ENCODE assay signal across 2 cellular contexts in the genomic region with DNA sequence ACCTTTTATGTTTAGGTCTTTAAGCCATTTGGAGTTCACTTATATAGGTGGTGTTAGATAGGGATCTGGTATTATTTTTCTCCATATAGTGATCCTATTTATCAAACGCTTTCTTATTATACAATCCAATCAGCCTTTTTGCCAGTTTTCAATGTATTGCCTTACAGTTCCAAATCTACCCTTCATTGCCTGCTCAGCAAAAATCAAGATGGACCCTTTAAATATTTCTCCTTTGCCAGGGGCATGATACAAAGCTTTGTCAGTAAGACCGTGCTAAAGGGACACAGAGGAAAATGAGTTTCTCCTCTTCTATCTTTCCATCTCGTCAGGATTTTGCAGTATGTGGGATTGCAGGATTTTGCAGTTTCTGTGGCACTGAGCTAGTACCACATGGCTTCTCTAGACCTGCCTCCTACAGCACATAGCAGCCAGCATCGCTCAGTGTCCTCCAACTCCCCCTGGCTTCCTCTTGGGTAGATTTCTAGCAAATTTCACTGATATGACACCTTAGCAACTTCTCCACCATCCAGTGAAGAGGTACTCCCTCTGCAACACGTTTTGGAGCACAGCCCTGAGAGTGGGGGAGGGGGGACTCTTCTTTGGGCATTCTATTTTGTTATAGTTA.
TF ChIP-seq lines count a peak whose summit lies in the region.

No MANE protein-coding gene starts in this region.

TF ChIP-seq in GM23338, 12 proteins besides CTCF, POLR2A, EP300 and RAD21 (continued from another document and continues in another):
- TF ChIP-seq POLR2AphosphoS5 (IDR thresholded peaks at IDR 0.05; ENCODE audit: low read depth) (no peak), EZH2phosphoT487 (IDR thresholded peaks at IDR 0.05; ENCODE audit: unreplicated experiment) (no peak), JUNB (IDR thresholded peaks at IDR 0.05; ENCODE audit: unreplicated experiment) (no peak), EZH2 (IDR thresholded peaks at IDR 0.05; ENCODE audit: low read depth, unreplicated experiment) (no peak), NANOG (IDR thresholded peaks at IDR 0.05; ENCODE audit: borderline replicate concordance) (no peak)
- TF ChIP-seq, protein P1, sequence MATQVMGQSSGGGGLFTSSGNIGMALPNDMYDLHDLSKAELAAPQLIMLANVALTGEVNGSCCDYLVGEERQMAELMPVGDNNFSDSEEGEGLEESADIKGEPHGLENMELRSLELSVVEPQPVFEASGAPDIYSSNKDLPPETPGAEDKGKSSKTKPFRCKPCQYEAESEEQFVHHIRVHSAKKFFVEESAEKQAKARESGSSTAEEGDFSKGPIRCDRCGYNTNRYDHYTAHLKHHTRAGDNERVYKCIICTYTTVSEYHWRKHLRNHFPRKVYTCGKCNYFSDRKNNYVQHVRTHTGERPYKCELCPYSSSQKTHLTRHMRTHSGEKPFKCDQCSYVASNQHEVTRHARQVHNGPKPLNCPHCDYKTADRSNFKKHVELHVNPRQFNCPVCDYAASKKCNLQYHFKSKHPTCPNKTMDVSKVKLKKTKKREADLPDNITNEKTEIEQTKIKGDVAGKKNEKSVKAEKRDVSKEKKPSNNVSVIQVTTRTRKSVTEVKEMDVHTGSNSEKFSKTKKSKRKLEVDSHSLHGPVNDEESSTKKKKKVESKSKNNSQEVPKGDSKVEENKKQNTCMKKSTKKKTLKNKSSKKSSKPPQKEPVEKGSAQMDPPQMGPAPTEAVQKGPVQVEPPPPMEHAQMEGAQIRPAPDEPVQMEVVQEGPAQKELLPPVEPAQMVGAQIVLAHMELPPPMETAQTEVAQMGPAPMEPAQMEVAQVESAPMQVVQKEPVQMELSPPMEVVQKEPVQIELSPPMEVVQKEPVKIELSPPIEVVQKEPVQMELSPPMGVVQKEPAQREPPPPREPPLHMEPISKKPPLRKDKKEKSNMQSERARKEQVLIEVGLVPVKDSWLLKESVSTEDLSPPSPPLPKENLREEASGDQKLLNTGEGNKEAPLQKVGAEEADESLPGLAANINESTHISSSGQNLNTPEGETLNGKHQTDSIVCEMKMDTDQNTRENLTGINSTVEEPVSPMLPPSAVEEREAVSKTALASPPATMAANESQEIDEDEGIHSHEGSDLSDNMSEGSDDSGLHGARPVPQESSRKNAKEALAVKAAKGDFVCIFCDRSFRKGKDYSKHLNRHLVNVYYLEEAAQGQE (IDR thresholded peaks at IDR 0.05; ENCODE audit: unreplicated experiment) = no peak
- TF ChIP-seq, protein P2, sequence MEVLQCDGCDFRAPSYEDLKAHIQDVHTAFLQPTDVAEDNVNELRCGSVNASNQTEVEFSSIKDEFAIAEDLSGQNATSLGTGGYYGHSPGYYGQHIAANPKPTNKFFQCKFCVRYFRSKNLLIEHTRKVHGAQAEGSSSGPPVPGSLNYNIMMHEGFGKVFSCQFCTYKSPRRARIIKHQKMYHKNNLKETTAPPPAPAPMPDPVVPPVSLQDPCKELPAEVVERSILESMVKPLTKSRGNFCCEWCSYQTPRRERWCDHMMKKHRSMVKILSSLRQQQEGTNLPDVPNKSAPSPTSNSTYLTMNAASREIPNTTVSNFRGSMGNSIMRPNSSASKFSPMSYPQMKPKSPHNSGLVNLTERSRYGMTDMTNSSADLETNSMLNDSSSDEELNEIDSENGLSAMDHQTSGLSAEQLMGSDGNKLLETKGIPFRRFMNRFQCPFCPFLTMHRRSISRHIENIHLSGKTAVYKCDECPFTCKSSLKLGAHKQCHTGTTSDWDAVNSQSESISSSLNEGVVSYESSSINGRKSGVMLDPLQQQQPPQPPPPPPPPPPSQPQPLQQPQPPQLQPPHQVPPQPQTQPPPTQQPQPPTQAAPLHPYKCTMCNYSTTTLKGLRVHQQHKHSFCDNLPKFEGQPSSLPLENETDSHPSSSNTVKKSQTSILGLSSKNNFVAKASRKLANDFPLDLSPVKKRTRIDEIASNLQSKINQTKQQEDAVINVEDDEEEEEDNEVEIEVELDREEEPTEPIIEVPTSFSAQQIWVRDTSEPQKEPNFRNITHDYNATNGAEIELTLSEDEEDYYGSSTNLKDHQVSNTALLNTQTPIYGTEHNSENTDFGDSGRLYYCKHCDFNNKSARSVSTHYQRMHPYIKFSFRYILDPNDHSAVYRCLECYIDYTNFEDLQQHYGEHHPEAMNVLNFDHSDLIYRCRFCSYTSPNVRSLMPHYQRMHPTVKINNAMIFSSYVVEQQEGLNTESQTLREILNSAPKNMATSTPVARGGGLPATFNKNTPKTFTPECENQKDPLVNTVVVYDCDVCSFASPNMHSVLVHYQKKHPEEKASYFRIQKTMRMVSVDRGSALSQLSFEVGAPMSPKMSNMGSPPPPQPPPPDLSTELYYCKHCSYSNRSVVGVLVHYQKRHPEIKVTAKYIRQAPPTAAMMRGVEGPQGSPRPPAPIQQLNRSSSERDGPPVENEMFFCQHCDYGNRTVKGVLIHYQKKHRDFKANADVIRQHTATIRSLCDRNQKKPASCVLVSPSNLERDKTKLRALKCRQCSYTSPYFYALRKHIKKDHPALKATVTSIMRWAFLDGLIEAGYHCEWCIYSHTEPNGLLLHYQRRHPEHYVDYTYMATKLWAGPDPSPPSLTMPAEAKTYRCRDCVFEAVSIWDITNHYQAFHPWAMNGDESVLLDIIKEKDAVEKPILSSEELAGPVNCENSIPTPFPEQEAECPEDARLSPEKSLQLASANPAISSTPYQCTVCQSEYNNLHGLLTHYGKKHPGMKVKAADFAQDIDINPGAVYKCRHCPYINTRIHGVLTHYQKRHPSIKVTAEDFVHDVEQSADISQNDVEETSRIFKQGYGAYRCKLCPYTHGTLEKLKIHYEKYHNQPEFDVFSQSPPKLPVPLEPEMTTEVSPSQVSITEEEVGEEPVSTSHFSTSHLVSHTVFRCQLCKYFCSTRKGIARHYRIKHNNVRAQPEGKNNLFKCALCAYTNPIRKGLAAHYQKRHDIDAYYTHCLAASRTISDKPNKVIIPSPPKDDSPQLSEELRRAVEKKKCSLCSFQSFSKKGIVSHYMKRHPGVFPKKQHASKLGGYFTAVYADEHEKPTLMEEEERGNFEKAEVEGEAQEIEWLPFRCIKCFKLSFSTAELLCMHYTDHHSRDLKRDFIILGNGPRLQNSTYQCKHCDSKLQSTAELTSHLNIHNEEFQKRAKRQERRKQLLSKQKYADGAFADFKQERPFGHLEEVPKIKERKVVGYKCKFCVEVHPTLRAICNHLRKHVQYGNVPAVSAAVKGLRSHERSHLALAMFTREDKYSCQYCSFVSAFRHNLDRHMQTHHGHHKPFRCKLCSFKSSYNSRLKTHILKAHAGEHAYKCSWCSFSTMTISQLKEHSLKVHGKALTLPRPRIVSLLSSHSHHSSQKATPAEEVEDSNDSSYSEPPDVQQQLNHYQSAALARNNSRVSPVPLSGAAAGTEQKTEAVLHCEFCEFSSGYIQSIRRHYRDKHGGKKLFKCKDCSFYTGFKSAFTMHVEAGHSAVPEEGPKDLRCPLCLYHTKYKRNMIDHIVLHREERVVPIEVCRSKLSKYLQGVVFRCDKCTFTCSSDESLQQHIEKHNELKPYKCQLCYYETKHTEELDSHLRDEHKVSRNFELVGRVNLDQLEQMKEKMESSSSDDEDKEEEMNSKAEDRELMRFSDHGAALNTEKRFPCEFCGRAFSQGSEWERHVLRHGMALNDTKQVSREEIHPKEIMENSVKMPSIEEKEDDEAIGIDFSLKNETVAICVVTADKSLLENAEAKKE (CRISPR knock-in tag; IDR thresholded peaks at IDR 0.05) = no peak
- TF ChIP-seq, protein P3, sequence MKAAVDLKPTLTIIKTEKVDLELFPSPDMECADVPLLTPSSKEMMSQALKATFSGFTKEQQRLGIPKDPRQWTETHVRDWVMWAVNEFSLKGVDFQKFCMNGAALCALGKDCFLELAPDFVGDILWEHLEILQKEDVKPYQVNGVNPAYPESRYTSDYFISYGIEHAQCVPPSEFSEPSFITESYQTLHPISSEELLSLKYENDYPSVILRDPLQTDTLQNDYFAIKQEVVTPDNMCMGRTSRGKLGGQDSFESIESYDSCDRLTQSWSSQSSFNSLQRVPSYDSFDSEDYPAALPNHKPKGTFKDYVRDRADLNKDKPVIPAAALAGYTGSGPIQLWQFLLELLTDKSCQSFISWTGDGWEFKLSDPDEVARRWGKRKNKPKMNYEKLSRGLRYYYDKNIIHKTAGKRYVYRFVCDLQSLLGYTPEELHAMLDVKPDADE (IDR thresholded peaks at IDR 0.05) = no peak

TF ChIP-seq in SK-N-SH treated with all-trans-retinoic acid at 6 μM for 48 hours, 23 proteins besides CTCF, POLR2A, EP300 and RAD21:
- TF ChIP-seq, protein P4, sequence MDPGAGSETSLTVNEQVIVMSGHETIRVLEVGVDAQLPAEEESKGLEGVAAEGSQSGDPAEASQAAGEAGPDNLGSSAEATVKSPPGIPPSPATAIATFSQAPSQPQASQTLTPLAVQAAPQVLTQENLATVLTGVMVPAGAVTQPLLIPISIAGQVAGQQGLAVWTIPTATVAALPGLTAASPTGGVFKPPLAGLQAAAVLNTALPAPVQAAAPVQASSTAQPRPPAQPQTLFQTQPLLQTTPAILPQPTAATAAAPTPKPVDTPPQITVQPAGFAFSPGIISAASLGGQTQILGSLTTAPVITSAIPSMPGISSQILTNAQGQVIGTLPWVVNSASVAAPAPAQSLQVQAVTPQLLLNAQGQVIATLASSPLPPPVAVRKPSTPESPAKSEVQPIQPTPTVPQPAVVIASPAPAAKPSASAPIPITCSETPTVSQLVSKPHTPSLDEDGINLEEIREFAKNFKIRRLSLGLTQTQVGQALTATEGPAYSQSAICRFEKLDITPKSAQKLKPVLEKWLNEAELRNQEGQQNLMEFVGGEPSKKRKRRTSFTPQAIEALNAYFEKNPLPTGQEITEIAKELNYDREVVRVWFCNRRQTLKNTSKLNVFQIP (CRISPR knock-in tag; IDR thresholded peaks at IDR 0.05; ENCODE audit: borderline replicate concordance, low read depth) = no peak
- TF ChIP-seq, protein P5, sequence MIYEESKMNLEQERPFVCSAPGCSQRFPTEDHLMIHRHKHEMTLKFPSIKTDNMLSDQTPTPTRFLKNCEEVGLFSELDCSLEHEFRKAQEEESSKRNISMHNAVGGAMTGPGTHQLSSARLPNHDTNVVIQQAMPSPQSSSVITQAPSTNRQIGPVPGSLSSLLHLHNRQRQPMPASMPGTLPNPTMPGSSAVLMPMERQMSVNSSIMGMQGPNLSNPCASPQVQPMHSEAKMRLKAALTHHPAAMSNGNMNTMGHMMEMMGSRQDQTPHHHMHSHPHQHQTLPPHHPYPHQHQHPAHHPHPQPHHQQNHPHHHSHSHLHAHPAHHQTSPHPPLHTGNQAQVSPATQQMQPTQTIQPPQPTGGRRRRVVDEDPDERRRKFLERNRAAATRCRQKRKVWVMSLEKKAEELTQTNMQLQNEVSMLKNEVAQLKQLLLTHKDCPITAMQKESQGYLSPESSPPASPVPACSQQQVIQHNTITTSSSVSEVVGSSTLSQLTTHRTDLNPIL (CRISPR knock-in tag; IDR thresholded peaks at IDR 0.05; ENCODE audit: low read depth) = no peak
- TF ChIP-seq ZNF70 (CRISPR knock-in tag; IDR thresholded peaks at IDR 0.05) = no peak
TF ChIP-seq in SK-N-SH treated with all-trans-retinoic acid at 6 μM for 48 hours: peak in this region for 0.
